ENCODE assay signal across 8 cellular contexts in genomic region chr5:59036274-59036961, GRCh38.
DNase-seq lines count a peak whose midpoint lies in the region; ATAC-seq, FAIRE-seq and TF ChIP-seq lines count a peak whose summit lies in the region.

No MANE protein-coding gene starts in this region.

- peak overlapping the region; percentile 65 for H3K9ac ChIP-seq in SK-N-MC (ENCODE audit: insufficient read length)

- 39 to 58% (median 52%) methylated on average over 4 of the region's 4 CpGs for WGBS in spleen, 5 donors

- FAIRE-seq in bronchial epithelial cell (lab: Jason Lieb, UNC), result no peak

- H3K9me3 ChIP-seq in SK-N-MC (ENCODE audit: low read depth, low read length) (no peaks in the 10 kb centered on the region), spleen (no peaks in the 10 kb centered on the region)

- DNase-seq in NCI-H1694 treated with DMSO at 0.1 percent for 48 hours (lab: John Stamatoyannopoulos, UW) (peak; percentile 7), NCI-H1694 (lab: John Stamatoyannopoulos, UW) (no peak), SK-N-MC (ENCODE audit: low read depth, low spot score) (no peak), bronchial epithelial cell (ENCODE audit: low read depth) (peak; percentile 98), omental fat pad (ENCODE audit: low spot score) (no peak), spleen (no peak)

- H3K4me3 ChIP-seq in SK-N-MC, result peak overlapping the region; percentile 91
- H3K4me3 ChIP-seq in bronchial epithelial cell (ENCODE audit: low read depth, low read length), result no peak overlapping the region
- peak overlapping the region in 2 of 8 donors; percentile 65 to 85 for H3K4me3 ChIP-seq in spleen

- H3K27me3 ChIP-seq in bronchial epithelial cell (ENCODE audit: control insufficient read depth, insufficient read depth, low read length), result no peaks in the 10 kb centered on the region
- peaks cover 0 to 34% (median 19%) of the 10 kb centered on the region in 7 donors for H3K27me3 ChIP-seq in spleen (replicated peaks in 1 of 7)

- peaks cover 6 to 79% (median 44%) of the 10 kb centered on the region in 6 donors for H3K4me1 ChIP-seq in spleen

- intact Hi-C loops in spleen (cut with DNase I; ENCODE audit: low total_unique reads), result no loop called here

- peak overlapping the region; percentile 94 for H3K27ac ChIP-seq in SK-N-MC
- H3K27ac ChIP-seq in spleen, result peak overlapping the region in 4 of 8 donors; percentile 39 to 92 (median 52)

- H3K36me3 ChIP-seq in SK-N-MC (ENCODE audit: insufficient read depth, low read length), result no peaks in the 10 kb centered on the region
- no peaks in the 10 kb centered on the region for H3K36me3 ChIP-seq in bronchial epithelial cell (ENCODE audit: control insufficient read depth, insufficient read depth, low read length)
- H3K36me3 ChIP-seq in spleen, result no peaks in the 10 kb centered on the region

- no peak for TF ChIP-seq POLR2A in spleen (IDR thresholded peaks at IDR 0.05)

- ATAC-seq in omental fat pad (ENCODE audit: low FRiP score), result peak; percentile 82
- ATAC-seq in GM21576 (IDR thresholded peaks at IDR 0.05; ENCODE audit: unreplicated experiment), result no peak
- no peak for ATAC-seq in HG02798 (IDR thresholded peaks at IDR 0.05; ENCODE audit: poor library complexity, unreplicated experiment)

- TF ChIP-seq CTCF in bronchial epithelial cell (IDR thresholded peaks at IDR 0.05; ENCODE audit: insufficient read depth, low read length, severe bottlenecking) (no peak), omental fat pad (IDR thresholded peaks at IDR 0.05) (no peak), spleen (IDR thresholded peaks at IDR 0.05 in 8 of 11, conservative IDR thresholded peaks at IDR 0.05 in 3 of 11) (no peak)

Comparison
In these comparisons a context has a peak if more than half of its experiments do, and no peak if none do; other contexts are left out.
1. DNase-seq: peak in NCI-H1694 treated with DMSO at 0.1 percent for 48 hours (single experiment) and bronchial epithelial cell (single experiment); none in NCI-H1694 (single experiment), SK-N-MC (single experiment), omental fat pad (single experiment) and spleen (single experiment).